ENCODE assay signal across 9 cellular contexts in genomic region chr4:40283968-40284367, GRCh38. TPM values are rescaled to one million over a fixed set of nuclear protein-coding genes. Genes with fewer than 3 reads are reported as not detected.
DNase-seq lines count a peak whose midpoint lies in the region; ATAC-seq, FAIRE-seq and TF ChIP-seq lines count a peak whose summit lies in the region.
"Had no signal": no experiment of that assay in that cellular context is flagged by ENCODE, and none has a peak within 500 bp of the region (broad histone marks: within the 10 kb centered on the region; RNA-seq: fewer than 3 reads in every experiment).

No MANE protein-coding gene starts in this region.

- no peak overlapping the region for H3K27ac Mint-ChIP-seq in memory B cell

- H3K27me3 ChIP-seq in body of pancreas (no peaks in the 10 kb centered on the region), ovary (no peaks in the 10 kb centered on the region)

- H3K4me3 Mint-ChIP-seq in memory B cell = no peak overlapping the region

- no peaks in the 10 kb centered on the region for H3K27me3 Mint-ChIP-seq in memory B cell

- ATAC-seq in memory B cell (ENCODE audit: low read depth) (peak; percentile 89), body of pancreas (no peak)

- no peaks in the 10 kb centered on the region for H3K36me3 Mint-ChIP-seq in memory B cell

- no peaks in the 10 kb centered on the region for H3K9me3 Mint-ChIP-seq in memory B cell

- TF ChIP-seq CTCF in body of pancreas (IDR thresholded peaks at IDR 0.05) (no peak), GM10266 (IDR thresholded peaks at IDR 0.05; ENCODE audit: control insufficient read depth, insufficient read depth, low read depth, missing control alignments) (no peak), ovary (IDR thresholded peaks at IDR 0.05) (no peak)

- H3K36me3 ChIP-seq in body of pancreas (replicated peaks in 1 of 2; ENCODE audit: insufficient read depth in 1 of 2, low read depth in 2 of 2) (no peaks in the 10 kb centered on the region), ovary (no peaks in the 10 kb centered on the region)

- H3K4me1 ChIP-seq in body of pancreas (no peaks in the 10 kb centered on the region), ovary (ENCODE audit: insufficient read depth) (no peaks in the 10 kb centered on the region)

- H3K27ac ChIP-seq in body of pancreas (no peak overlapping the region), ovary (no peak overlapping the region)

- H3K9me3 ChIP-seq in body of pancreas (no peaks in the 10 kb centered on the region), ovary (no peaks in the 10 kb centered on the region)

- peaks cover 10% of the 10 kb centered on the region for H3K4me1 Mint-ChIP-seq in memory B cell

- WGBS in body of pancreas, 2 donors = 90 to 92% methylated on average over 10 of the region's 10 CpGs
- 80 to 84% (median 82%) methylated on average over 10 of the region's 10 CpGs for WGBS in ovary, 3 donors

- TF ChIP-seq EP300 in ovary (IDR thresholded peaks at IDR 0.05) = no peak

- intact Hi-C loops in body of pancreas (cut with DNase I) (no loop called here), ovary (cut with DNase I) (no loop called here)

- TF ChIP-seq POLR2A in body of pancreas (IDR thresholded peaks at IDR 0.05) = no peak
- no peak for TF ChIP-seq POLR2A in ovary (IDR thresholded peaks at IDR 0.05)

- H3K4me3 ChIP-seq in body of pancreas = no peak overlapping the region
- no peak overlapping the region for H3K4me3 ChIP-seq in ovary

- DNase-seq in SIG-M5 (lab: John Stamatoyannopoulos, UW) (peak; percentile 0), SIG-M5 treated with dmso at 0.1 percent for 504 hours (lab: John Stamatoyannopoulos, UW; ENCODE audit: unreplicated experiment) (no peak), memory B cell (ENCODE audit: low spot score in 2 of 2) (peak in 1 of 2 donors; percentile 26), urothelium cell line (ENCODE audit: low spot score) (peak; percentile 89), body of pancreas (no peak), GM10266 (ENCODE audit: extremely low spot score) (no peak), ovary (no peak)
- DNase-seq in activated CD8-positive, alpha-beta memory T cell treated with anti-CD3 and anti-CD28 coated beads, Interleukin-2, amount 50 U/mL, for 48 hours = peak; percentile 81

- FAIRE-seq in urothelium cell line (lab: Jason Lieb, UNC) = no peak
- FAIRE-seq: A204.1 had no signal

RNA-seq across cellular contexts. Expression of gene CHRNA9, which starts 51.2 kb away (rescaled TPM):
- not detected for total RNA-seq in body of pancreas
- total RNA-seq in ovary = under 1 TPM in 1 of 7 donors, not detected in 6; 0.13 TPM
- polyA plus RNA-seq in ovary = not detected

Comparison
In these comparisons a context has a peak if more than half of its experiments do, and no peak if none do; other contexts are left out.
1. DNase-seq: peak in SIG-M5 (single experiment), activated CD8-positive, alpha-beta memory T cell treated with anti-CD3 and anti-CD28 coated beads, Interleukin-2, amount 50 U/mL, for 48 hours (single experiment) and urothelium cell line (single experiment); none in SIG-M5 treated with dmso at 0.1 percent for 504 hours (single experiment), body of pancreas (0 of 4), GM10266 (single experiment) and ovary (0 of 5).